Comparison of ENCODE assay signal across 1 cellular context in the genomic region with DNA sequence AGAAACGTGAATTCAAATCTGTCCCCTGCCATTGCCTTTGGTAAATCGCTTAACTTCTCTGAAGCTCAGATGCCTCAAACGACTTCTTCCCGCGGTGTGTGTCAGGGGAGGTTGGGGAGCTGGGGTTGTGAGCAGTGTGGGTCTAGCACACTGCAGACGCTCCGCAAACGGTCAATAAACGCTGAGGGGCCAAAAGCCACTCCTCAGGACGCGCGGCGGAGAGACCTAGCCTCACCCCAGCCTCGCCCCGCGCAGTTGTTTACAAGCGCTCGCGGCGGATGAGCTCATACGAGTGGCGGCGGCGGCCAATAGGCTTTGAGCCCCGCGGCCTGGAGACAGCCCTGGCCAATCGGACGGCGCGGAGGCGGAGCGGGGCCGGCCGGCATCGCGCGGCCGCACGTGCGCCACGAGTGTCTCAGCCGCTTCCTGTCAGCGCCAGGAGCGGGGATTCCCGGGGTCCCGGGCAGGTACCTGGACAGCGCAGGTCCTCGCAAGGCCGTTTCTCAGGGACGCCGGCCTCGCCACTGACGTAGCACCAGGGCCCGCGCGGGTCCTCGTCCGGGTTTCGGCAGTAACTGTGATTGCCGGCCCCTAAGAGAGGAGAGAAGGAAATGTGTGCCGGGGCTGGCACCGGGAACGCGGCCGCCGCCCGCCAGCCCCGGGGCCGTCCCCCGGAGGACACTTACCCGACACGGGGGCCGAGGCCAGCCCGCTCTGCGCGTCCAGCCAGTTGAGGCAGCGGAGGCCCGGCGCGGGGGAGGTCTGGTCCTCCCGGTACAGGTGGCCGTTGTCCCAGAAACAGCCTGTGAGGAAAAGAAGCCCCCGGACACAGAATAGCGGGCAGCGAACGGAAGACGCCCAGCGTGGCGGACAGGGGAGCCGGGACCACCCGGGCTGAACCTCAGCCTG.
TF ChIP-seq lines count a peak whose summit lies in the region.

No MANE protein-coding gene starts in this region.

TF ChIP-seq in GM12878, 131 proteins besides CTCF, POLR2A, EP300 and RAD21 (continues in another document):
- TF ChIP-seq NR2C2 (IDR thresholded peaks at IDR 0.05; ENCODE audit: borderline replicate concordance, control insufficient read depth, insufficient read length, low read depth) (no peak), RAD51 (IDR thresholded peaks at IDR 0.05) (no peak), NFXL1 (IDR thresholded peaks at IDR 0.05; ENCODE audit: borderline replicate concordance) (no peak), ASH2L (IDR thresholded peaks at IDR 0.05; ENCODE audit: borderline replicate concordance, low read depth) (peak; percentile 29; the same call in 1 of the 2 replicates), SUZ12 (IDR thresholded peaks at IDR 0.05; ENCODE audit: unreplicated experiment) (no peak), SMAD5 (IDR thresholded peaks at IDR 0.05; ENCODE audit: low read depth) (0 out of 2 replicates have a peak, but pooled peaks have one; percentile 46), CREM (IDR thresholded peaks at IDR 0.05; ENCODE audit: low read depth) (peak; percentile 31; the same call in 1 of the 2 replicates), EGR1 (IDR thresholded peaks at IDR 0.05; ENCODE audit: borderline replicate concordance in 1 of 2, low read depth in 2 of 2, low read length in 2 of 2) (peak in 1 of 2 experiments; percentile 61; a peak in 2 of 3 replicates), ZNF384 (IDR thresholded peaks at IDR 0.05; ENCODE audit: borderline replicate concordance, low read depth, low read length) (no peak), CBX5 (IDR thresholded peaks at IDR 0.05; ENCODE audit: low read depth) (no peak), SMAD1 (IDR thresholded peaks at IDR 0.05; ENCODE audit: low read depth, partially characterized antibody) (no peak), TARDBP (IDR thresholded peaks at IDR 0.05; ENCODE audit: borderline replicate concordance) (no peak), KAT2A (conservative IDR thresholded peaks at IDR 0.05; ENCODE audit: control insufficient read depth, low read depth, low read length) (no peak), HDAC2 (IDR thresholded peaks at IDR 0.05) (no peak), SPI1 (IDR thresholded peaks at IDR 0.05; ENCODE audit: borderline replicate concordance, insufficient read depth, low read depth, low read length) (0 out of 2 replicates have a peak, but pooled peaks have one; percentile 11), MXI1 (IDR thresholded peaks at IDR 0.05; ENCODE audit: low read depth, low read length) (peak; percentile 98), SREBF1 (IDR thresholded peaks at IDR 0.05; ENCODE audit: low read length) (no peak), CHD2 (IDR thresholded peaks at IDR 0.05; ENCODE audit: borderline replicate concordance, low read depth, low read length) (peak; percentile 74), KLF5 (IDR thresholded peaks at IDR 0.05; ENCODE audit: partially characterized antibody) (peak; percentile 66), YBX1 (IDR thresholded peaks at IDR 0.05) (no peak), FOXM1 (IDR thresholded peaks at IDR 0.05; ENCODE audit: low read depth, low read length) (no peak), HDAC6 (IDR thresholded peaks at IDR 0.05; ENCODE audit: unreplicated experiment) (no peak), ZNF622 (IDR thresholded peaks at IDR 0.05) (no peak), TCF3 (IDR thresholded peaks at IDR 0.05; ENCODE audit: borderline replicate concordance, insufficient read depth, low read depth, low read length) (no peak), NR2C1 (IDR thresholded peaks at IDR 0.05) (no peak), NRF1 (conservative IDR thresholded peaks at IDR 0.05; ENCODE audit: low read depth, low read length) (peak; percentile 28; the same call in 1 of the 2 replicates), RBBP5 (conservative IDR thresholded peaks at IDR 0.05) (no peak), SIX5 (IDR thresholded peaks at IDR 0.05; ENCODE audit: low read depth, low read length, severe bottlenecking) (no peak), BACH1 (IDR thresholded peaks at IDR 0.05; ENCODE audit: borderline replicate concordance) (peak; percentile 87), PML (IDR thresholded peaks at IDR 0.05; ENCODE audit: low read length) (no peak), NFYA (IDR thresholded peaks at IDR 0.05; ENCODE audit: borderline replicate concordance, low read depth, low read length) (no peak; the same call in 1 of the 2 replicates), ZNF24 (IDR thresholded peaks at IDR 0.05) (no peak), STAT1 (conservative IDR thresholded peaks at IDR 0.05) (no peak), IKZF2 (IDR thresholded peaks at IDR 0.05) (peak in 1 of 2 experiments; percentile 17; a peak in 1 of 4 replicates), SREBF2 (IDR thresholded peaks at IDR 0.05; ENCODE audit: low read length) (no peak), SMARCA5 (IDR thresholded peaks at IDR 0.05) (no peak), SMC3 (IDR thresholded peaks at IDR 0.05; ENCODE audit: borderline replicate concordance, low read length) (no peak), PAX5 (IDR thresholded peaks at IDR 0.05; ENCODE audit: borderline replicate concordance, low read depth, low read length) (no peak; the same call in 1 of the 2 replicates), SRF (IDR thresholded peaks at IDR 0.05; ENCODE audit: low read depth in 2 of 2, low read length in 2 of 2) (no peak)
- TF ChIP-seq, protein P1, sequence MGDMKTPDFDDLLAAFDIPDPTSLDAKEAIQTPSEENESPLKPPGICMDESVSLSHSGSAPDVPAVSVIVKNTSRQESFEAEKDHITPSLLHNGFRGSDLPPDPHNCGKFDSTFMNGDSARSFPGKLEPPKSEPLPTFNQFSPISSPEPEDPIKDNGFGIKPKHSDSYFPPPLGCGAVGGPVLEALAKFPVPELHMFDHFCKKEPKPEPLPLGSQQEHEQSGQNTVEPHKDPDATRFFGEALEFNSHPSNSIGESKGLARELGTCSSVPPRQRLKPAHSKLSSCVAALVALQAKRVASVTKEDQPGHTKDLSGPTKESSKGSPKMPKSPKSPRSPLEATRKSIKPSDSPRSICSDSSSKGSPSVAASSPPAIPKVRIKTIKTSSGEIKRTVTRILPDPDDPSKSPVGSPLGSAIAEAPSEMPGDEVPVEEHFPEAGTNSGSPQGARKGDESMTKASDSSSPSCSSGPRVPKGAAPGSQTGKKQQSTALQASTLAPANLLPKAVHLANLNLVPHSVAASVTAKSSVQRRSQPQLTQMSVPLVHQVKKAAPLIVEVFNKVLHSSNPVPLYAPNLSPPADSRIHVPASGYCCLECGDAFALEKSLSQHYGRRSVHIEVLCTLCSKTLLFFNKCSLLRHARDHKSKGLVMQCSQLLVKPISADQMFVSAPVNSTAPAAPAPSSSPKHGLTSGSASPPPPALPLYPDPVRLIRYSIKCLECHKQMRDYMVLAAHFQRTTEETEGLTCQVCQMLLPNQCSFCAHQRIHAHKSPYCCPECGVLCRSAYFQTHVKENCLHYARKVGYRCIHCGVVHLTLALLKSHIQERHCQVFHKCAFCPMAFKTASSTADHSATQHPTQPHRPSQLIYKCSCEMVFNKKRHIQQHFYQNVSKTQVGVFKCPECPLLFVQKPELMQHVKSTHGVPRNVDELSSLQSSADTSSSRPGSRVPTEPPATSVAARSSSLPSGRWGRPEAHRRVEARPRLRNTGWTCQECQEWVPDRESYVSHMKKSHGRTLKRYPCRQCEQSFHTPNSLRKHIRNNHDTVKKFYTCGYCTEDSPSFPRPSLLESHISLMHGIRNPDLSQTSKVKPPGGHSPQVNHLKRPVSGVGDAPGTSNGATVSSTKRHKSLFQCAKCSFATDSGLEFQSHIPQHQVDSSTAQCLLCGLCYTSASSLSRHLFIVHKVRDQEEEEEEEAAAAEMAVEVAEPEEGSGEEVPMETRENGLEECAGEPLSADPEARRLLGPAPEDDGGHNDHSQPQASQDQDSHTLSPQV (IDR thresholded peaks at IDR 0.05) = no peak
- TF ChIP-seq, protein P2, sequence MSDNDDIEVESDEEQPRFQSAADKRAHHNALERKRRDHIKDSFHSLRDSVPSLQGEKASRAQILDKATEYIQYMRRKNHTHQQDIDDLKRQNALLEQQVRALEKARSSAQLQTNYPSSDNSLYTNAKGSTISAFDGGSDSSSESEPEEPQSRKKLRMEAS (IDR thresholded peaks at IDR 0.05; ENCODE audit: low read depth, low read length) = peak; percentile 98
- TF ChIP-seq, protein P3, sequence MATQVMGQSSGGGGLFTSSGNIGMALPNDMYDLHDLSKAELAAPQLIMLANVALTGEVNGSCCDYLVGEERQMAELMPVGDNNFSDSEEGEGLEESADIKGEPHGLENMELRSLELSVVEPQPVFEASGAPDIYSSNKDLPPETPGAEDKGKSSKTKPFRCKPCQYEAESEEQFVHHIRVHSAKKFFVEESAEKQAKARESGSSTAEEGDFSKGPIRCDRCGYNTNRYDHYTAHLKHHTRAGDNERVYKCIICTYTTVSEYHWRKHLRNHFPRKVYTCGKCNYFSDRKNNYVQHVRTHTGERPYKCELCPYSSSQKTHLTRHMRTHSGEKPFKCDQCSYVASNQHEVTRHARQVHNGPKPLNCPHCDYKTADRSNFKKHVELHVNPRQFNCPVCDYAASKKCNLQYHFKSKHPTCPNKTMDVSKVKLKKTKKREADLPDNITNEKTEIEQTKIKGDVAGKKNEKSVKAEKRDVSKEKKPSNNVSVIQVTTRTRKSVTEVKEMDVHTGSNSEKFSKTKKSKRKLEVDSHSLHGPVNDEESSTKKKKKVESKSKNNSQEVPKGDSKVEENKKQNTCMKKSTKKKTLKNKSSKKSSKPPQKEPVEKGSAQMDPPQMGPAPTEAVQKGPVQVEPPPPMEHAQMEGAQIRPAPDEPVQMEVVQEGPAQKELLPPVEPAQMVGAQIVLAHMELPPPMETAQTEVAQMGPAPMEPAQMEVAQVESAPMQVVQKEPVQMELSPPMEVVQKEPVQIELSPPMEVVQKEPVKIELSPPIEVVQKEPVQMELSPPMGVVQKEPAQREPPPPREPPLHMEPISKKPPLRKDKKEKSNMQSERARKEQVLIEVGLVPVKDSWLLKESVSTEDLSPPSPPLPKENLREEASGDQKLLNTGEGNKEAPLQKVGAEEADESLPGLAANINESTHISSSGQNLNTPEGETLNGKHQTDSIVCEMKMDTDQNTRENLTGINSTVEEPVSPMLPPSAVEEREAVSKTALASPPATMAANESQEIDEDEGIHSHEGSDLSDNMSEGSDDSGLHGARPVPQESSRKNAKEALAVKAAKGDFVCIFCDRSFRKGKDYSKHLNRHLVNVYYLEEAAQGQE (IDR thresholded peaks at IDR 0.05; ENCODE audit: low read depth, low read length) = no peak; the same call in 1 of the 2 replicates
- TF ChIP-seq, protein P4, sequence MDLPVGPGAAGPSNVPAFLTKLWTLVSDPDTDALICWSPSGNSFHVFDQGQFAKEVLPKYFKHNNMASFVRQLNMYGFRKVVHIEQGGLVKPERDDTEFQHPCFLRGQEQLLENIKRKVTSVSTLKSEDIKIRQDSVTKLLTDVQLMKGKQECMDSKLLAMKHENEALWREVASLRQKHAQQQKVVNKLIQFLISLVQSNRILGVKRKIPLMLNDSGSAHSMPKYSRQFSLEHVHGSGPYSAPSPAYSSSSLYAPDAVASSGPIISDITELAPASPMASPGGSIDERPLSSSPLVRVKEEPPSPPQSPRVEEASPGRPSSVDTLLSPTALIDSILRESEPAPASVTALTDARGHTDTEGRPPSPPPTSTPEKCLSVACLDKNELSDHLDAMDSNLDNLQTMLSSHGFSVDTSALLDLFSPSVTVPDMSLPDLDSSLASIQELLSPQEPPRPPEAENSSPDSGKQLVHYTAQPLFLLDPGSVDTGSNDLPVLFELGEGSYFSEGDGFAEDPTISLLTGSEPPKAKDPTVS (IDR thresholded peaks at IDR 0.05; ENCODE audit: low read depth, low read length) = no peak
- TF ChIP-seq, protein P5, sequence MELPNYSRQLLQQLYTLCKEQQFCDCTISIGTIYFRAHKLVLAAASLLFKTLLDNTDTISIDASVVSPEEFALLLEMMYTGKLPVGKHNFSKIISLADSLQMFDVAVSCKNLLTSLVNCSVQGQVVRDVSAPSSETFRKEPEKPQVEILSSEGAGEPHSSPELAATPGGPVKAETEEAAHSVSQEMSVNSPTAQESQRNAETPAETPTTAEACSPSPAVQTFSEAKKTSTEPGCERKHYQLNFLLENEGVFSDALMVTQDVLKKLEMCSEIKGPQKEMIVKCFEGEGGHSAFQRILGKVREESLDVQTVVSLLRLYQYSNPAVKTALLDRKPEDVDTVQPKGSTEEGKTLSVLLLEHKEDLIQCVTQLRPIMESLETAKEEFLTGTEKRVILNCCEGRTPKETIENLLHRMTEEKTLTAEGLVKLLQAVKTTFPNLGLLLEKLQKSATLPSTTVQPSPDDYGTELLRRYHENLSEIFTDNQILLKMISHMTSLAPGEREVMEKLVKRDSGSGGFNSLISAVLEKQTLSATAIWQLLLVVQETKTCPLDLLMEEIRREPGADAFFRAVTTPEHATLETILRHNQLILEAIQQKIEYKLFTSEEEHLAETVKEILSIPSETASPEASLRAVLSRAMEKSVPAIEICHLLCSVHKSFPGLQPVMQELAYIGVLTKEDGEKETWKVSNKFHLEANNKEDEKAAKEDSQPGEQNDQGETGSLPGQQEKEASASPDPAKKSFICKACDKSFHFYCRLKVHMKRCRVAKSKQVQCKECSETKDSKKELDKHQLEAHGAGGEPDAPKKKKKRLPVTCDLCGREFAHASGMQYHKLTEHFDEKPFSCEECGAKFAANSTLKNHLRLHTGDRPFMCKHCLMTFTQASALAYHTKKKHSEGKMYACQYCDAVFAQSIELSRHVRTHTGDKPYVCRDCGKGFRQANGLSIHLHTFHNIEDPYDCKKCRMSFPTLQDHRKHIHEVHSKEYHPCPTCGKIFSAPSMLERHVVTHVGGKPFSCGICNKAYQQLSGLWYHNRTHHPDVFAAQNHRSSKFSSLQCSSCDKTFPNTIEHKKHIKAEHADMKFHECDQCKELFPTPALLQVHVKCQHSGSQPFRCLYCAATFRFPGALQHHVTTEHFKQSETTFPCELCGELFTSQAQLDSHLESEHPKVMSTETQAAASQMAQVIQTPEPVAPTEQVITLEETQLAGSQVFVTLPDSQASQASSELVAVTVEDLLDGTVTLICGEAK (IDR thresholded peaks at IDR 0.05; ENCODE audit: borderline replicate concordance) = no peak
- TF ChIP-seq, protein P6, sequence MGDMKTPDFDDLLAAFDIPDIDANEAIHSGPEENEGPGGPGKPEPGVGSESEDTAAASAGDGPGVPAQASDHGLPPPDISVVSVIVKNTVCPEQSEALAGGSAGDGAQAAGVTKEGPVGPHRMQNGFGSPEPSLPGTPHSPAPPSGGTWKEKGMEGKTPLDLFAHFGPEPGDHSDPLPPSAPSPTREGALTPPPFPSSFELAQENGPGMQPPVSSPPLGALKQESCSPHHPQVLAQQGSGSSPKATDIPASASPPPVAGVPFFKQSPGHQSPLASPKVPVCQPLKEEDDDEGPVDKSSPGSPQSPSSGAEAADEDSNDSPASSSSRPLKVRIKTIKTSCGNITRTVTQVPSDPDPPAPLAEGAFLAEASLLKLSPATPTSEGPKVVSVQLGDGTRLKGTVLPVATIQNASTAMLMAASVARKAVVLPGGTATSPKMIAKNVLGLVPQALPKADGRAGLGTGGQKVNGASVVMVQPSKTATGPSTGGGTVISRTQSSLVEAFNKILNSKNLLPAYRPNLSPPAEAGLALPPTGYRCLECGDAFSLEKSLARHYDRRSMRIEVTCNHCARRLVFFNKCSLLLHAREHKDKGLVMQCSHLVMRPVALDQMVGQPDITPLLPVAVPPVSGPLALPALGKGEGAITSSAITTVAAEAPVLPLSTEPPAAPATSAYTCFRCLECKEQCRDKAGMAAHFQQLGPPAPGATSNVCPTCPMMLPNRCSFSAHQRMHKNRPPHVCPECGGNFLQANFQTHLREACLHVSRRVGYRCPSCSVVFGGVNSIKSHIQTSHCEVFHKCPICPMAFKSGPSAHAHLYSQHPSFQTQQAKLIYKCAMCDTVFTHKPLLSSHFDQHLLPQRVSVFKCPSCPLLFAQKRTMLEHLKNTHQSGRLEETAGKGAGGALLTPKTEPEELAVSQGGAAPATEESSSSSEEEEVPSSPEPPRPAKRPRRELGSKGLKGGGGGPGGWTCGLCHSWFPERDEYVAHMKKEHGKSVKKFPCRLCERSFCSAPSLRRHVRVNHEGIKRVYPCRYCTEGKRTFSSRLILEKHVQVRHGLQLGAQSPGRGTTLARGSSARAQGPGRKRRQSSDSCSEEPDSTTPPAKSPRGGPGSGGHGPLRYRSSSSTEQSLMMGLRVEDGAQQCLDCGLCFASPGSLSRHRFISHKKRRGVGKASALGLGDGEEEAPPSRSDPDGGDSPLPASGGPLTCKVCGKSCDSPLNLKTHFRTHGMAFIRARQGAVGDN (IDR thresholded peaks at IDR 0.05) = peak; percentile 76
